Comparison of ENCODE assay signal across 8 cellular contexts in genomic region chr6:106084106-106084963, GRCh38. TPM values are rescaled to one million over a fixed set of nuclear protein-coding genes. Genes with fewer than 3 reads are reported as not detected.
A peak's percentile ranks its signal among the peaks of the same experiment; 100 is the strongest.
DNase-seq lines count a peak whose midpoint lies in the region; TF ChIP-seq lines count a peak whose summit lies in the region.

No MANE protein-coding gene starts in this region.

- POLR2A ChIA-PET in AG04449 (lab: Yijun Ruan, JAX) (interaction anchor here (0.6 kb wide), 1 partner anchor 601 kb away, joined by 4 read pairs; no protein-coding TSS in a partner anchor), HEK293T (lab: Yijun Ruan, JAX) (no interaction called here)

- no peaks in the 10 kb centered on the region for H3K36me3 ChIP-seq in skeletal muscle satellite cell (ENCODE audit: insufficient read depth, low read length)

- no peak for DNase-seq in AG04449 (ENCODE audit: low read depth, low spot score)
- DNase-seq in GM12864 (ENCODE audit: low read depth): peak; percentile 82
- peak; percentile 75 for DNase-seq in HEK293T (ENCODE audit: extremely low spot score)
- DNase-seq in SW480 (ENCODE audit: low spot score): peak; percentile 77
- peak; percentile 69 for DNase-seq in fibroblast of pulmonary artery (ENCODE audit: low read depth)
- DNase-seq in mucosa of gallbladder (ENCODE audit: low spot score): no peak

- H3K4me3 ChIP-seq in AG04449 (ENCODE audit: low read depth, low read length) (no peak overlapping the region), GM12864 (ENCODE audit: low read depth, low read length) (peak overlapping the region; percentile 1; the same call in 1 of the 2 replicates), fibroblast of pulmonary artery (replicated peaks; ENCODE audit: low read depth, low read length) (no peak overlapping the region), skeletal muscle satellite cell (ENCODE audit: low read length) (no peak overlapping the region)

- peak; percentile 80 for TF ChIP-seq CTCF in AG04449 (IDR thresholded peaks at IDR 0.05; ENCODE audit: insufficient read depth, low read length, missing control alignments)
- TF ChIP-seq CTCF in GM12864 (IDR thresholded peaks at IDR 0.05; ENCODE audit: low read depth, low read length, missing control alignments): peak; percentile 69
- peak; percentile 21; the same call in 1 of the 2 replicates for TF ChIP-seq CTCF in LNCAP (IDR thresholded peaks at IDR 0.05)
- peak; percentile 70 for TF ChIP-seq CTCF in fibroblast of pulmonary artery (IDR thresholded peaks at IDR 0.05; ENCODE audit: low read length, missing control alignments)

- peaks cover 60% of the 10 kb centered on the region for H3K4me1 ChIP-seq in skeletal muscle satellite cell (ENCODE audit: control insufficient read depth, insufficient read depth, low read length)

- H3K9ac ChIP-seq in skeletal muscle satellite cell (ENCODE audit: low read depth, low read length): peak overlapping the region; percentile 80

- CTCF ChIA-PET in AG04449 (lab: Yijun Ruan, JAX) (interaction anchor here (0.9 to 5.0 kb wide), 9 partner anchors 15 to 652 kb away, joined by 3 to 58 read pairs (median 6); no protein-coding TSS in a partner anchor), HEK293T (lab: Yijun Ruan, JAX) (interaction anchor here (0.6 to 1.3 kb wide), 7 partner anchors 9 to 629 kb away, joined by 3 to 7 read pairs (median 4); no protein-coding TSS in a partner anchor)

- H3K27me3 ChIP-seq in skeletal muscle satellite cell (ENCODE audit: control insufficient read depth, insufficient read depth, low read length): no peaks in the 10 kb centered on the region

- no peaks in the 10 kb centered on the region for H3K9me3 ChIP-seq in skeletal muscle satellite cell (replicated peaks; ENCODE audit: low read length)

- peak overlapping the region; percentile 90 for H3K4me2 ChIP-seq in skeletal muscle satellite cell (ENCODE audit: low read length)

TF ChIP-seq in HEK293T, 16 proteins besides CTCF, POLR2A, EP300 and RAD21:
- TF ChIP-seq FOXK2 (IDR thresholded peaks at IDR 0.05) (no peak), BHLHE40 (IDR thresholded peaks at IDR 0.05; ENCODE audit: borderline replicate concordance) (no peak), HDGF (IDR thresholded peaks at IDR 0.05; ENCODE audit: borderline replicate concordance) (no peak), FOXA1 (IDR thresholded peaks at IDR 0.05) (no peak), SP1 (IDR thresholded peaks at IDR 0.05) (no peak), NFRKB (IDR thresholded peaks at IDR 0.05) (no peak), FOXM1 (IDR thresholded peaks at IDR 0.05; ENCODE audit: borderline replicate concordance) (no peak), ZNF384 (IDR thresholded peaks at IDR 0.05) (no peak), SUZ12 (IDR thresholded peaks at IDR 0.05) (no peak), CTBP1 (IDR thresholded peaks at IDR 0.05; ENCODE audit: borderline replicate concordance) (no peak), L3MBTL2 (conservative IDR thresholded peaks at IDR 0.05) (no peak)
- TF ChIP-seq, protein P1, sequence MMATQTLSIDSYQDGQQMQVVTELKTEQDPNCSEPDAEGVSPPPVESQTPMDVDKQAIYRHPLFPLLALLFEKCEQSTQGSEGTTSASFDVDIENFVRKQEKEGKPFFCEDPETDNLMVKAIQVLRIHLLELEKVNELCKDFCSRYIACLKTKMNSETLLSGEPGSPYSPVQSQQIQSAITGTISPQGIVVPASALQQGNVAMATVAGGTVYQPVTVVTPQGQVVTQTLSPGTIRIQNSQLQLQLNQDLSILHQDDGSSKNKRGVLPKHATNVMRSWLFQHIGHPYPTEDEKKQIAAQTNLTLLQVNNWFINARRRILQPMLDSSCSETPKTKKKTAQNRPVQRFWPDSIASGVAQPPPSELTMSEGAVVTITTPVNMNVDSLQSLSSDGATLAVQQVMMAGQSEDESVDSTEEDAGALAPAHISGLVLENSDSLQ (IDR thresholded peaks at IDR 0.05): no peak
TF ChIP-seq in HEK293T: peak in this region for 0.

RNA-seq across cellular contexts. Expression of gene PRDM1, which starts 1.8 kb away (rescaled TPM):
- total RNA-seq in skeletal muscle satellite cell (2012; rRNA removed): 0.44 and 2.5 TPM in 2 replicates
- total RNA-seq in mucosa of gallbladder: 16.9 TPM

Comparison
In these comparisons a context has a peak if more than half of its experiments do, and no peak if none do; other contexts are left out.
1. DNase-seq: peak in GM12864 (single experiment), HEK293T (single experiment), SW480 (single experiment) and fibroblast of pulmonary artery (single experiment); none in AG04449 (single experiment) and mucosa of gallbladder (single experiment).
2. CTCF ChIP-seq: peak in every context shown above with its lines; median percentile 80 in AG04449; 70 in fibroblast of pulmonary artery; 69 in GM12864; 21 in LNCAP.